20 cellular contexts compared by ENCODE assay signal in the genomic region with DNA sequence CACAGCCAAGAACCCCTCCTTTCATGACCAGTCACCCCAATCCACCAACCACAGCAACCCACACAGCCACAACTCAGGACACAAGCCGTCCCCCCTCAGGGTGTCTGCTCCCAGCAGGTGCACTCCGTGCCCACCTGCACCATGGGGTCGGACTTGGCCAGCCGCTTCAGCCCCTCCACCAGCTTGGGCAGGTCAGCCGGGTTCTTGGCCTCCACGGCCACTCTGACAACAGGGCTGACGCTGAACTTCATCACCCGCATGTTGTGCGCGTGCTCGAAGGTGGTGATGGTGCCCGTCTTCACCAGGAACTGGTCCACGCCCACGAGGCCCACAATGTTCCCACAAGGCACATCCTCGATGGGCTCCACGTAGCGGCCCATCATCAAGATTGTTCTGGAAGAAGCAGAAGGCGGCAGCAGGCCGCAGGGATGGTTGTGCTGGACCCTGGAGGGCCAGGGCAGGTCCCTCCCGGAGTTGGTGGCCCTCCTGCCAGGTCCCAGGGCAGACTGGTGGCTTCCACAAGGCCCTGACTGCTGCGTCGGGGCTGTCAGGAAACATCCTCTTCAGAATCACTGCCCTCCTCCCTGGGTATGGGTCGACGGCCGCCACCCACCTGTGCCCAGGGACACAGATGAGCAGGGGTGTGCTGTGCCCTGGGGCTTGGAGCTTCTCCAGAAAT. TPM values are rescaled to one million over a fixed set of nuclear protein-coding genes. Genes with fewer than 3 reads are reported as not detected.
DNase-seq lines count a peak whose midpoint lies in the region; ATAC-seq, FAIRE-seq and TF ChIP-seq lines count a peak whose summit lies in the region.
"Had no signal": no experiment of that assay in that cellular context is flagged by ENCODE, and none has a peak within 500 bp of the region (broad histone marks: within the 10 kb centered on the region; RNA-seq: fewer than 3 reads in every experiment).

No MANE protein-coding gene starts in this region.

- no peak for FAIRE-seq in astrocyte (lab: Jason Lieb, UNC)
- FAIRE-seq: RCC 7860 had no signal

- peaks cover 2% of the 10 kb centered on the region for H3K9me3 Mint-ChIP-seq in astrocyte (ENCODE audit: unreplicated experiment)

- peak; percentile 21 for DNase-seq in activated CD4-positive, alpha-beta T cell treated with anti-CD3 and anti-CD28 coated beads for 48 hours
- no peak for DNase-seq in activated CD4-positive, alpha-beta T cell treated with anti-CD3 and anti-CD28 coated beads, Interleukin-2, amount 50 U/mL, for 1 hour
- DNase-seq in astrocyte (ENCODE audit: low read depth): no peak
- peak; percentile 52 for DNase-seq in osteoblast (ENCODE audit: insufficient read length, low spot score, missing footprints)
- no peak for DNase-seq in effector CD8-positive, alpha-beta T cell (lab: John Stamatoyannopoulos, UW)
- DNase-seq: 8988T; activated CD4-positive, alpha-beta T cell treated with anti-CD3 and anti-CD28 coated beads, Interleukin-2, amount 50 U/mL, for 4 hours; adrenal gland; Calu3; colonic mucosa; KBM-7; NCI-H526; testis had no signal

- H3K27ac ChIP-seq in HEK293 (ENCODE audit: extremely low read depth, low read depth, low read length): 0 out of 2 replicates have a peak overlapping the region, but pooled peaks have one; percentile 11
- H3K27ac ChIP-seq in astrocyte (ENCODE audit: low read depth, low read length): no peak overlapping the region
- H3K27ac ChIP-seq in osteoblast (ENCODE audit: low read depth, low read length): peak overlapping the region; percentile 8
- H3K27ac ChIP-seq: colonic mucosa, testis had no signal

- peak overlapping the region; percentile 46 for H3K4me3 Mint-ChIP-seq in astrocyte (ENCODE audit: unreplicated experiment)

- H3K4me1 Mint-ChIP-seq in astrocyte (ENCODE audit: low read depth, unreplicated experiment): peaks cover 48% of the 10 kb centered on the region

- peak overlapping the region; percentile 77 for H3K27ac Mint-ChIP-seq in astrocyte (ENCODE audit: unreplicated experiment)

- H3K79me2 ChIP-seq in astrocyte (ENCODE audit: insufficient read depth, low read length) (peaks cover 98% of the 10 kb centered on the region), osteoblast (ENCODE audit: insufficient read depth, low read length) (peaks cover 95% of the 10 kb centered on the region)

- H3K9ac ChIP-seq in astrocyte (ENCODE audit: low read length): no peak overlapping the region

- no peak overlapping the region for H3K4me3 ChIP-seq in HEK293 (ENCODE audit: low read depth, low read length)
- no peak overlapping the region for H3K4me3 ChIP-seq in astrocyte (ENCODE audit: insufficient read depth, low read depth, low read length)
- H3K4me3 ChIP-seq in osteoblast (ENCODE audit: insufficient read depth, low read length): no peak overlapping the region
- H3K4me3 ChIP-seq: adrenal gland, colonic mucosa, lung, testis had no signal

- CTCF ChIA-PET in HEK293 (lab: Yijun Ruan, JAX): interaction anchor here (0.6 kb wide), 1 partner anchor 737 kb away, joined by 3 read pairs; no protein-coding TSS in a partner anchor

- H3K9me3 ChIP-seq in HEK293 (ENCODE audit: control insufficient read depth, insufficient read depth, low read depth, low read length) (no peaks in the 10 kb centered on the region), astrocyte (ENCODE audit: insufficient read depth, low read depth, low read length) (no peaks in the 10 kb centered on the region), osteoblast (ENCODE audit: low read depth, low read length) (no peaks in the 10 kb centered on the region)
- H3K9me3 ChIP-seq: adrenal gland, colonic mucosa, testis had no signal

- H4K20me1 ChIP-seq in astrocyte (ENCODE audit: insufficient read depth, low read length) (peaks cover 99% of the 10 kb centered on the region), osteoblast (ENCODE audit: insufficient read depth, low read length) (peaks cover 94% of the 10 kb centered on the region)

- H3K36me3 ChIP-seq in HEK293 (ENCODE audit: control insufficient read depth in 2 of 2, insufficient read depth in 1 of 2, low read length in 2 of 2): peaks cover 34 to 97% of the 10 kb centered on the region in 2 experiments
- peaks cover 82% of the 10 kb centered on the region for H3K36me3 ChIP-seq in astrocyte (ENCODE audit: insufficient read depth, low read length)
- H3K36me3 ChIP-seq in osteoblast (ENCODE audit: insufficient read depth, low read length): peaks cover 97% of the 10 kb centered on the region

- H3K27me3 Mint-ChIP-seq in astrocyte (ENCODE audit: low read depth, unreplicated experiment): no peaks in the 10 kb centered on the region

- POLR2A ChIA-PET in HEK293 (lab: Yijun Ruan, JAX): interaction anchor here (1.5 to 8.3 kb wide), 2 partner anchors 8 to 9 kb away, joined by 6 to 258 read pairs; a partner anchor contains a TSS

- ATAC-seq in HG02884 (IDR thresholded peaks at IDR 0.05; ENCODE audit: unreplicated experiment) (no peak), esophagus mucosa (no peak)

- H3K27me3 ChIP-seq in astrocyte (ENCODE audit: insufficient read depth, low read length): no peaks in the 10 kb centered on the region
- H3K27me3 ChIP-seq in osteoblast (ENCODE audit: insufficient read depth, low read length): no peaks in the 10 kb centered on the region
- H3K27me3 ChIP-seq: adrenal gland, colonic mucosa, testis had no signal

- H2AFZ ChIP-seq in astrocyte (ENCODE audit: low read depth, low read length) (no peak overlapping the region), osteoblast (ENCODE audit: low read length) (no peak overlapping the region)

- no peaks in the 10 kb centered on the region for H3K4me1 ChIP-seq in HEK293 (ENCODE audit: control insufficient read depth, insufficient read depth, low read length)
- peaks cover 43% of the 10 kb centered on the region for H3K4me1 ChIP-seq in astrocyte (ENCODE audit: insufficient read depth, low read length)
- peaks cover 17% of the 10 kb centered on the region for H3K4me1 ChIP-seq in osteoblast (ENCODE audit: insufficient read depth, low read length)

- peaks cover 36% of the 10 kb centered on the region for H3K36me3 Mint-ChIP-seq in astrocyte (ENCODE audit: low read depth, unreplicated experiment)

- H3K4me2 ChIP-seq in astrocyte (ENCODE audit: low read length): peak overlapping the region; percentile 98
- no peak overlapping the region for H3K4me2 ChIP-seq in osteoblast (ENCODE audit: insufficient read depth, low read length)

- TF ChIP-seq CTCF in HEK293 (tag by site-specific recombination; IDR thresholded peaks at IDR 0.05) (no peak), astrocyte (IDR thresholded peaks at IDR 0.05; ENCODE audit: insufficient read depth, low read depth, low read length) (no peak), osteoblast (IDR thresholded peaks at IDR 0.05; ENCODE audit: extremely low read depth, low read depth, low read length) (no peak)

TF ChIP-seq in HEK293, 187 proteins besides CTCF, POLR2A, EP300 and RAD21 (continues in another document):
- TF ChIP-seq ZNF677 (tag by site-specific recombination; IDR thresholded peaks at IDR 0.05) (no peak), ZIC2 (tag by site-specific recombination; IDR thresholded peaks at IDR 0.05) (0 out of 2 replicates have a peak, but pooled peaks have one; percentile 8), ZNF140 (tag by site-specific recombination; IDR thresholded peaks at IDR 0.05) (no peak), ZEB2 (tag by site-specific recombination; IDR thresholded peaks at IDR 0.05) (no peak), OSR2 (tag by site-specific recombination; IDR thresholded peaks at IDR 0.05) (no peak), MZF1 (tag by site-specific recombination; IDR thresholded peaks at IDR 0.05; ENCODE audit: borderline replicate concordance) (no peak)
- TF ChIP-seq, protein P1, sequence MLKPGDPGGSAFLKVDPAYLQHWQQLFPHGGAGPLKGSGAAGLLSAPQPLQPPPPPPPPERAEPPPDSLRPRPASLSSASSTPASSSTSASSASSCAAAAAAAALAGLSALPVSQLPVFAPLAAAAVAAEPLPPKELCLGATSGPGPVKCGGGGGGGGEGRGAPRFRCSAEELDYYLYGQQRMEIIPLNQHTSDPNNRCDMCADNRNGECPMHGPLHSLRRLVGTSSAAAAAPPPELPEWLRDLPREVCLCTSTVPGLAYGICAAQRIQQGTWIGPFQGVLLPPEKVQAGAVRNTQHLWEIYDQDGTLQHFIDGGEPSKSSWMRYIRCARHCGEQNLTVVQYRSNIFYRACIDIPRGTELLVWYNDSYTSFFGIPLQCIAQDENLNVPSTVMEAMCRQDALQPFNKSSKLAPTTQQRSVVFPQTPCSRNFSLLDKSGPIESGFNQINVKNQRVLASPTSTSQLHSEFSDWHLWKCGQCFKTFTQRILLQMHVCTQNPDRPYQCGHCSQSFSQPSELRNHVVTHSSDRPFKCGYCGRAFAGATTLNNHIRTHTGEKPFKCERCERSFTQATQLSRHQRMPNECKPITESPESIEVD (tag by site-specific recombination; IDR thresholded peaks at IDR 0.05): no peak

RNA-seq across cellular contexts. Expression of a gene that starts 5.5 kb away (rescaled TPM):
- total RNA-seq in astrocyte: 2,578 and 2,739 TPM in 2 replicates
- total RNA-seq in osteoblast: 2,656 and 2,968 TPM in 2 replicates
- total RNA-seq in esophagus mucosa: 2,169 TPM

RNA-seq across cellular contexts. Expression of a gene that starts 8.9 kb away (rescaled TPM):
- total RNA-seq in astrocyte (242 and 264 TPM in 2 replicates), osteoblast (122 and 131 TPM in 2 replicates), esophagus mucosa (28.8 TPM)

RNA-seq across cellular contexts. Expression of a gene that starts 27.7 kb away (rescaled TPM):
- total RNA-seq in astrocyte: 26.0 and 26.4 TPM in 2 replicates
- 14.7 and 21.4 TPM in 2 replicates for total RNA-seq in osteoblast
- total RNA-seq in esophagus mucosa: 19.3 TPM

RNA-seq across cellular contexts. Expression of a gene that starts 46.9 kb away (rescaled TPM):
- total RNA-seq in astrocyte (0.73 TPM in 1 of 2 replicates, not detected in the other), osteoblast (not detected in 2 replicates), esophagus mucosa (not detected)
- total RNA-seq: Calu3; omental fat pad; T-helper 2 cell treated with Interferon-gamma antibody and Interleukin-4, amounts not matched to agents 100 ng/mL and 5 ng/mL, for 36 hours had no signal

Comparison
In these comparisons a context has a peak if more than half of its experiments do, and no peak if none do; other contexts are left out.
1. DNase-seq: peak in activated CD4-positive, alpha-beta T cell treated with anti-CD3 and anti-CD28 coated beads for 48 hours (single experiment) and osteoblast (single experiment); none in activated CD4-positive, alpha-beta T cell treated with anti-CD3 and anti-CD28 coated beads, Interleukin-2, amount 50 U/mL, for 1 hour (single experiment), astrocyte (single experiment) and effector CD8-positive, alpha-beta T cell (single experiment).